ENCODE assay signal across 12 cellular contexts in the genomic region with DNA sequence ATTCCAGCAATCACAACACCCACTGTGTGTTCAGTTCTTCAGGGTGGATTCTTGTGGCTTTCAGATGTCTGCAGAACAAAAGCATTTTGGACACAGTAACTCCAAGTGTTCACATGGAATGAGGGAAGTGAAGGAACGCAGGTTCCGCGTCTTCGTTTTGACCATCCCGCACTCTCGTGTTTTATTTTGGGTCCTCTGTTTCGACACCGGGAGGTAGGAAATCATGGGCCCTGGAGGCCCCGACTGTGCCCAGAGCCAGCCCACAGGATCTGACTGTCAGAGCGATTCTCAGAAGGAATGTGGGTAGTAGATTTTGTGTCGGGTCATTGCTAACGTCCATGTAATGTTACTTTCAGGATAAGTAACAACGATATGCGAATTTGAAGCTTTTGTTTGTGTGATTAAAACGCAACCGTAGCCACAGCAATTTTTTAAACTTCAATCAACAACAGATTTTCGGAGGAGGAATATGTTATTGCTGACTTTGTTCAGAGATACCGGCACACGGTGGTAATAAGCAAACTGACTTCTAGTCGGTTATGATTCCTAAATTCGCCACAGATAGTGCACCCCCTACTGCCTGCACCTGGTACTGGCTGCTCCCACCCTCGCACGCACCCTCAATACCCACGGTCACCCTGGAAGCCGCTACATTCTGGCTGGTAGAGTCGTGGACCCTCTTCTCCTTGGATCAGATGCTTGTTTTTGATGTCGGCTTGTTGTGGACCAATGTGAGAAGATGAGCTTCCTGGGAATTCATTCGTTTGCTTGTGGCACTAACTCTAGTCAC. TPM values are rescaled to one million over a fixed set of nuclear protein-coding genes. Genes with fewer than 3 reads are reported as not detected.
DNase-seq lines count a peak whose midpoint lies in the region; ATAC-seq and TF ChIP-seq lines count a peak whose summit lies in the region.
"Had no signal": no experiment of that assay in that cellular context is flagged by ENCODE, and none has a peak within 500 bp of the region (broad histone marks: within the 10 kb centered on the region; RNA-seq: fewer than 3 reads in every experiment).

No MANE protein-coding gene starts in this region.

- no peak for ATAC-seq in left cardiac atrium
- ATAC-seq in upper lobe of right lung = no peak
- ATAC-seq in GM21381 (IDR thresholded peaks at IDR 0.05; ENCODE audit: unreplicated experiment) = no peak
- no peak for ATAC-seq in HG02884 (IDR thresholded peaks at IDR 0.05; ENCODE audit: unreplicated experiment)
- ATAC-seq: right lobe of liver had no signal

- H3K27me3 ChIP-seq in cardiac muscle cell (no peaks in the 10 kb centered on the region), OCI-LY1 (ENCODE audit: insufficient read depth, low read length) (no peaks in the 10 kb centered on the region), upper lobe of right lung (no peaks in the 10 kb centered on the region)
- H3K27me3 ChIP-seq: right lobe of liver had no signal

- no peaks in the 10 kb centered on the region for H3K79me2 ChIP-seq in OCI-LY1 (ENCODE audit: insufficient read depth, low read length)

- H3K9me3 ChIP-seq in cardiac muscle cell (ENCODE audit: low read depth) (no peaks in the 10 kb centered on the region), OCI-LY1 (ENCODE audit: low read length) (no peaks in the 10 kb centered on the region), upper lobe of right lung (no peaks in the 10 kb centered on the region)
- H3K9me3 ChIP-seq: right lobe of liver had no signal

- H3K4me2 ChIP-seq in OCI-LY1 (ENCODE audit: low read length) = no peak overlapping the region

- H3K9ac ChIP-seq in OCI-LY1 (ENCODE audit: low read length) = no peak overlapping the region

- no peak overlapping the region for H3K27ac ChIP-seq in cardiac muscle cell
- no peak overlapping the region for H3K27ac ChIP-seq in OCI-LY1 (ENCODE audit: low read depth, low read length, poor library complexity, severe bottlenecking)
- H3K27ac ChIP-seq in upper lobe of right lung = no peak overlapping the region
- H3K27ac ChIP-seq: C4-2B, right lobe of liver had no signal

- DNase-seq in cardiac muscle cell (ENCODE audit: low read depth in 1 of 2, low spot score in 1 of 2) = no peak
- no peak for DNase-seq in left cardiac atrium
- no peak for DNase-seq in fibroblast of pulmonary artery (ENCODE audit: low read depth)
- no peak for DNase-seq in upper lobe of right lung
- no peak for DNase-seq in NCI-H2107 treated with DMSO at 0.1 percent for 48 hours (lab: John Stamatoyannopoulos, UW; ENCODE audit: unreplicated experiment)
- DNase-seq: hippocampal formation, NCI-H1417 had no signal

- H3K36me3 ChIP-seq in cardiac muscle cell (peaks cover 25% of the 10 kb centered on the region), OCI-LY1 (ENCODE audit: insufficient read depth, low read length) (peaks cover 17% of the 10 kb centered on the region; the same call in 1 of the 2 replicates), upper lobe of right lung (peaks cover 54% of the 10 kb centered on the region)

- H3K4me1 ChIP-seq in cardiac muscle cell (ENCODE audit: low read depth) (no peaks in the 10 kb centered on the region), OCI-LY1 (ENCODE audit: insufficient read depth, low read length, severe bottlenecking) (no peaks in the 10 kb centered on the region), upper lobe of right lung (no peaks in the 10 kb centered on the region)
- H3K4me1 ChIP-seq: right lobe of liver had no signal

- H3K4me3 ChIP-seq in cardiac muscle cell (no peak overlapping the region), OCI-LY1 (ENCODE audit: low read depth, low read length, poor library complexity, severe bottlenecking) (no peak overlapping the region), fibroblast of pulmonary artery (replicated peaks; ENCODE audit: low read depth, low read length) (no peak overlapping the region), upper lobe of right lung (no peak overlapping the region)
- H3K4me3 ChIP-seq: right lobe of liver had no signal

- intact Hi-C loops in left cardiac atrium (cut with DNase I) (no loop called here), upper lobe of right lung (cut with DNase I) (no loop called here)

- no peaks in the 10 kb centered on the region for H3F3A ChIP-seq in OCI-LY1 (ENCODE audit: insufficient read depth, low read length)

- H3K9me2 ChIP-seq in OCI-LY1 (ENCODE audit: low read depth, low read length) = no peaks in the 10 kb centered on the region

- no peak overlapping the region for H2AFZ ChIP-seq in OCI-LY1 (ENCODE audit: low read length)

- H4K20me1 ChIP-seq in OCI-LY1 (ENCODE audit: insufficient read depth, low read length) = no peaks in the 10 kb centered on the region

- TF ChIP-seq CTCF in cardiac muscle cell (IDR thresholded peaks at IDR 0.05; ENCODE audit: low read depth, low read length) (peak; percentile 26), OCI-LY1 (IDR thresholded peaks at IDR 0.05; ENCODE audit: low read length) (peak; percentile 45), fibroblast of pulmonary artery (IDR thresholded peaks at IDR 0.05; ENCODE audit: low read length, missing control alignments) (peak; percentile 27), upper lobe of right lung (IDR thresholded peaks at IDR 0.05) (peak; percentile 30)

RNA-seq across cellular contexts. Expression of gene NPEPL1, which starts 10.5 kb away (rescaled TPM):
- total RNA-seq in cardiac muscle cell (26.7 and 59.0 TPM in 2 replicates), left cardiac atrium (10 to 100 TPM; 19.7 to 20.0 TPM), upper lobe of right lung (41.6 TPM)
- 58.4 and 81.2 TPM in 2 replicates for polyA plus RNA-seq in cardiac muscle cell

RNA-seq across cellular contexts. Expression of gene STX16, which starts 52.0 kb away (rescaled TPM):
- total RNA-seq in cardiac muscle cell (29.9 and 58.1 TPM in 2 replicates), left cardiac atrium (10 to 100 TPM; 22.8 to 32.0 TPM), upper lobe of right lung (57.0 TPM)
- 55.5 and 87.7 TPM in 2 replicates for polyA plus RNA-seq in cardiac muscle cell
